In genomic region chr10:35236739-35237138, GRCh38 we compare ENCODE assay signal across 10 cellular contexts.
DNase-seq lines count a peak whose midpoint lies in the region; ATAC-seq, FAIRE-seq and TF ChIP-seq lines count a peak whose summit lies in the region.
"Had no signal": no experiment of that assay in that cellular context is flagged by ENCODE, and none has a peak within 500 bp of the region (broad histone marks: within the 10 kb centered on the region; RNA-seq: fewer than 3 reads in every experiment).

No MANE protein-coding gene starts in this region.

- peaks cover 2% of the 10 kb centered on the region for H3K4me1 ChIP-seq in adipocyte (ENCODE audit: control insufficient read depth, insufficient read depth, low read length)
- H3K4me1 ChIP-seq: testis had no signal

- H3K4me3 Mint-ChIP-seq in activated naive CD4-positive, alpha-beta T cell treated with anti-CD3 and anti-CD28 coated beads for 36 hours, result no peak overlapping the region
- H3K4me3 Mint-ChIP-seq: mesothelial cell of epicardium had no signal

- peak; percentile 46 for TF ChIP-seq CTCF in D721Med (IDR thresholded peaks at IDR 0.05; ENCODE audit: insufficient read depth, missing control alignments)

- FAIRE-seq in D721Med (lab: Jason Lieb, UNC), result no peak
- no peak for FAIRE-seq in HTR-8/SVneo (lab: Jason Lieb, UNC)

- no peak for DNase-seq in D721Med (ENCODE audit: insufficient read length, low spot score)
- peak; percentile 63 for DNase-seq in HTR-8/SVneo (ENCODE audit: insufficient read length, low spot score)
- DNase-seq in adipocyte (ENCODE audit: low read depth), result peak; percentile 4
- no peak for DNase-seq in left lobe of liver (ENCODE audit: low spot score)
- no peak for DNase-seq in stimulated activated naive CD4-positive, alpha-beta T cell (lab: John Stamatoyannopoulos, UW)
- DNase-seq in GM19238 (ENCODE audit: insufficient read length, low spot score), result no peak
- DNase-seq in activated naive CD4-positive, alpha-beta T cell treated with anti-CD3 and anti-CD28 coated beads for 36 hours, result no peak
- DNase-seq: testis had no signal

- H3K9me3 ChIP-seq in adipocyte (ENCODE audit: control insufficient read depth, low read length), result no peaks in the 10 kb centered on the region
- H3K9me3 ChIP-seq: testis had no signal

- no peak overlapping the region for H3K27ac Mint-ChIP-seq in activated naive CD4-positive, alpha-beta T cell treated with anti-CD3 and anti-CD28 coated beads for 36 hours
- H3K27ac Mint-ChIP-seq: mesothelial cell of epicardium had no signal

- H3K9me3 Mint-ChIP-seq in activated naive CD4-positive, alpha-beta T cell treated with anti-CD3 and anti-CD28 coated beads for 36 hours, result no peaks in the 10 kb centered on the region
- H3K9me3 Mint-ChIP-seq: mesothelial cell of epicardium had no signal

- no peak overlapping the region for H3K4me3 ChIP-seq in adipocyte (ENCODE audit: low read length)
- H3K4me3 ChIP-seq: testis had no signal

- no peaks in the 10 kb centered on the region for H3K4me1 Mint-ChIP-seq in activated naive CD4-positive, alpha-beta T cell treated with anti-CD3 and anti-CD28 coated beads for 36 hours (ENCODE audit: low read depth)

- no peaks in the 10 kb centered on the region for H3K27me3 Mint-ChIP-seq in activated naive CD4-positive, alpha-beta T cell treated with anti-CD3 and anti-CD28 coated beads for 36 hours (ENCODE audit: low read depth)

- H3K9ac ChIP-seq in adipocyte (ENCODE audit: low read length), result no peak overlapping the region

- H3K36me3 Mint-ChIP-seq in activated naive CD4-positive, alpha-beta T cell treated with anti-CD3 and anti-CD28 coated beads for 36 hours (ENCODE audit: low read depth), result no peaks in the 10 kb centered on the region
- H3K36me3 Mint-ChIP-seq: mesothelial cell of epicardium had no signal

- ATAC-seq in left lobe of liver, result peak; percentile 91
- ATAC-seq in HG02623 (IDR thresholded peaks at IDR 0.05; ENCODE audit: unreplicated experiment), result no peak

- CTCF ChIA-PET in activated naive CD4-positive, alpha-beta T cell treated with anti-CD3 and anti-CD28 coated beads for 36 hours (lab: Charles Lee), result interaction anchor here (1.3 kb wide), 1 partner anchor 376 kb away, joined by 3 read pairs; no protein-coding TSS in a partner anchor

- intact Hi-C loops in activated naive CD4-positive, alpha-beta T cell treated with anti-CD3 and anti-CD28 coated beads for 36 hours (cut with micrococcal nuclease), result loop anchor here (10.0 kb wide), 1 partner anchor 268 kb away; no protein-coding TSS in a partner anchor

- no peaks in the 10 kb centered on the region for H3K27me3 ChIP-seq in adipocyte (replicated peaks; ENCODE audit: control insufficient read depth, insufficient read depth, low read length)
- H3K27me3 ChIP-seq: testis had no signal

- no peaks in the 10 kb centered on the region for H3K36me3 ChIP-seq in adipocyte (ENCODE audit: control insufficient read depth, insufficient read depth, low read length, severe bottlenecking)

Comparison
In these comparisons a context has a peak if more than half of its experiments do, and no peak if none do; other contexts are left out.
1. DNase-seq: peak in HTR-8/SVneo (single experiment) and adipocyte (single experiment); none in D721Med (single experiment), left lobe of liver (single experiment), stimulated activated naive CD4-positive, alpha-beta T cell (0 of 6), GM19238 (single experiment) and activated naive CD4-positive, alpha-beta T cell treated with anti-CD3 and anti-CD28 coated beads for 36 hours (single experiment).